1 cellular context compared by ENCODE assay signal in the genomic region with DNA sequence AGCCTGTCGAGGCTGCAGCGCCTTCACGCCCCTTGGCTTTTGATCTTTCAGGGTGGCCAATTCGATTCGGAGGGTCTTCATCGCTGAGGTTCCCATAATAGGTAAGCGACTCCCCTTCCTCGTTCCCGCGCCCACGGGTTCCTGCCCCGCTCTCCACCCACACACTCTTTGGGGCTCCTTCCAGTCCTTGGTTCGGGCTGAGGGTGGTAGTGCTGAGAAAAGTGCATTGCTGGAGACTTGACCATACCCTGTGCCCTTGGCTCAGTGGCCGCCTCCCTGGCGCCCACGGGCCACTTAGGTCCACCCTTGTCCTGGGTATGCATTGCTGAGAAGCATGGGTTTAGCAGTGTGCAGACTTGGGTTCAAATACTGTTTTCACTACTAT.
TF ChIP-seq lines count a peak whose summit lies in the region.

No MANE protein-coding gene starts in this region.

TF ChIP-seq in GM23338, 12 proteins besides CTCF, POLR2A, EP300 and RAD21 (continued from another document):
- TF ChIP-seq, protein P1, sequence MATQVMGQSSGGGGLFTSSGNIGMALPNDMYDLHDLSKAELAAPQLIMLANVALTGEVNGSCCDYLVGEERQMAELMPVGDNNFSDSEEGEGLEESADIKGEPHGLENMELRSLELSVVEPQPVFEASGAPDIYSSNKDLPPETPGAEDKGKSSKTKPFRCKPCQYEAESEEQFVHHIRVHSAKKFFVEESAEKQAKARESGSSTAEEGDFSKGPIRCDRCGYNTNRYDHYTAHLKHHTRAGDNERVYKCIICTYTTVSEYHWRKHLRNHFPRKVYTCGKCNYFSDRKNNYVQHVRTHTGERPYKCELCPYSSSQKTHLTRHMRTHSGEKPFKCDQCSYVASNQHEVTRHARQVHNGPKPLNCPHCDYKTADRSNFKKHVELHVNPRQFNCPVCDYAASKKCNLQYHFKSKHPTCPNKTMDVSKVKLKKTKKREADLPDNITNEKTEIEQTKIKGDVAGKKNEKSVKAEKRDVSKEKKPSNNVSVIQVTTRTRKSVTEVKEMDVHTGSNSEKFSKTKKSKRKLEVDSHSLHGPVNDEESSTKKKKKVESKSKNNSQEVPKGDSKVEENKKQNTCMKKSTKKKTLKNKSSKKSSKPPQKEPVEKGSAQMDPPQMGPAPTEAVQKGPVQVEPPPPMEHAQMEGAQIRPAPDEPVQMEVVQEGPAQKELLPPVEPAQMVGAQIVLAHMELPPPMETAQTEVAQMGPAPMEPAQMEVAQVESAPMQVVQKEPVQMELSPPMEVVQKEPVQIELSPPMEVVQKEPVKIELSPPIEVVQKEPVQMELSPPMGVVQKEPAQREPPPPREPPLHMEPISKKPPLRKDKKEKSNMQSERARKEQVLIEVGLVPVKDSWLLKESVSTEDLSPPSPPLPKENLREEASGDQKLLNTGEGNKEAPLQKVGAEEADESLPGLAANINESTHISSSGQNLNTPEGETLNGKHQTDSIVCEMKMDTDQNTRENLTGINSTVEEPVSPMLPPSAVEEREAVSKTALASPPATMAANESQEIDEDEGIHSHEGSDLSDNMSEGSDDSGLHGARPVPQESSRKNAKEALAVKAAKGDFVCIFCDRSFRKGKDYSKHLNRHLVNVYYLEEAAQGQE (IDR thresholded peaks at IDR 0.05; ENCODE audit: unreplicated experiment), result no peak
- TF ChIP-seq STAT1 (IDR thresholded peaks at IDR 0.05; ENCODE audit: unreplicated experiment) (no peak), JUNB (IDR thresholded peaks at IDR 0.05; ENCODE audit: unreplicated experiment) (no peak), ZNF114 (CRISPR knock-in tag; IDR thresholded peaks at IDR 0.05) (no peak), NANOG (IDR thresholded peaks at IDR 0.05; ENCODE audit: borderline replicate concordance) (no peak), ZNF462 (CRISPR knock-in tag; IDR thresholded peaks at IDR 0.05) (no peak)
